ENCODE assay signal across 27 cellular contexts in genomic region chr13:28653111-28653510, GRCh38.
"Had no signal": no experiment of that assay in that cellular context is flagged by ENCODE, and none has a peak within 500 bp of the region (broad histone marks: within the 10 kb centered on the region; RNA-seq: fewer than 3 reads in every experiment).

No MANE protein-coding gene starts in this region.

- H3K27me3 Mint-ChIP-seq: activated B cell treated with CpG ODN at 0.5 μM for 24 hours; activated CD4-positive, alpha-beta memory T cell treated with anti-CD3 and anti-CD28 coated beads for 36 hours; activated CD4-positive, alpha-beta T cell treated with anti-CD3 and anti-CD28 coated beads, Interleukin-2, amount 10 ng/mL, durations not matched to agents 24 days and 14 days; activated naive CD4-positive, alpha-beta T cell treated with anti-CD3 and anti-CD28 coated beads, Interleukin-2, amount 10 ng/mL, durations not matched to agents 7 days and 5 days; activated naive CD8-positive, alpha-beta T cell treated with anti-CD3 and anti-CD28 coated beads, Interleukin-2, amount 10 ng/mL, durations not matched to agents 7 days and 5 days; activated T-helper 17 cell treated with anti-CD3 and anti-CD28 coated beads, Interleukin-2, amount 50 U/mL, for 72 hours; T-cell had no signal

- H3K36me3 ChIP-seq: adrenal gland, breast epithelium had no signal

- H3K9me3 Mint-ChIP-seq: activated B cell treated with CpG ODN at 0.5 μM for 24 hours; activated CD4-positive, alpha-beta memory T cell treated with anti-CD3 and anti-CD28 coated beads for 36 hours; activated CD4-positive, alpha-beta T cell treated with anti-CD3 and anti-CD28 coated beads, Interleukin-2, amount 10 ng/mL, durations not matched to agents 24 days and 14 days; activated naive CD4-positive, alpha-beta T cell treated with anti-CD3 and anti-CD28 coated beads, Interleukin-2, amount 10 ng/mL, durations not matched to agents 7 days and 5 days; activated naive CD8-positive, alpha-beta T cell treated with anti-CD3 and anti-CD28 coated beads, Interleukin-2, amount 10 ng/mL, durations not matched to agents 7 days and 5 days; activated T-helper 17 cell treated with anti-CD3 and anti-CD28 coated beads, Interleukin-2, amount 50 U/mL, for 72 hours; T-cell had no signal

- H3K27ac ChIP-seq: adrenal gland, breast epithelium, KMS-11, PC-9 had no signal

- ATAC-seq: activated T-helper 17 cell treated with anti-CD3 and anti-CD28 coated beads, Interleukin-2, amount 50 U/mL, for 72 hours; T-cell had no signal

- H3K27ac Mint-ChIP-seq: activated B cell treated with CpG ODN at 0.5 μM for 24 hours; activated CD4-positive, alpha-beta memory T cell treated with anti-CD3 and anti-CD28 coated beads for 36 hours; activated CD4-positive, alpha-beta T cell treated with anti-CD3 and anti-CD28 coated beads, Interleukin-2, amount 10 ng/mL, durations not matched to agents 24 days and 14 days; activated naive CD4-positive, alpha-beta T cell treated with anti-CD3 and anti-CD28 coated beads, Interleukin-2, amount 10 ng/mL, durations not matched to agents 7 days and 5 days; activated naive CD8-positive, alpha-beta T cell treated with anti-CD3 and anti-CD28 coated beads, Interleukin-2, amount 10 ng/mL, durations not matched to agents 7 days and 5 days; activated T-helper 17 cell treated with anti-CD3 and anti-CD28 coated beads, Interleukin-2, amount 50 U/mL, for 72 hours; T-cell had no signal

- H3K4me3 ChIP-seq: adrenal gland, breast epithelium, PC-9 had no signal

- DNase-seq: activated B cell treated with CpG ODN at 0.5 μM for 24 hours; activated CD4-positive, alpha-beta memory T cell treated with anti-CD3 and anti-CD28 coated beads for 36 hours; activated CD4-positive, alpha-beta T cell treated with anti-CD3 and anti-CD28 coated beads for 1 hour; activated CD4-positive, alpha-beta T cell treated with anti-CD3 and anti-CD28 coated beads, Interleukin-2, amount 10 ng/mL, durations not matched to agents 24 days and 14 days; activated CD8-positive, alpha-beta memory T cell treated with anti-CD3 and anti-CD28 coated beads for 24 hours; activated gamma-delta T cell; activated naive CD4-positive, alpha-beta T cell treated with anti-CD3 and anti-CD28 coated beads, Interleukin-2, amount 10 ng/mL, durations not matched to agents 7 days and 5 days; activated naive CD8-positive, alpha-beta T cell treated with anti-CD3 and anti-CD28 coated beads, Interleukin-2, amount 10 ng/mL, durations not matched to agents 7 days and 5 days; activated T-cell treated with anti-CD3 and anti-CD28 coated beads, Interleukin-2, amount 50 U/mL, for 48 hours; adrenal gland; anterior cingulate cortex; caudate nucleus; MV-4-11; NCI-H1092 treated with DMSO at 0.1 percent for 48 hours; NCI-H1436; NCI-H1694 treated with DMSO at 0.1 percent for 48 hours; NCI-H2029 treated with DMSO at 0.1 percent for 48 hours; NCI-H510A treated with DMSO at 0.1 percent for 48 hours; NCI-H69; PC-9; SIG-M5; T-cell; T-helper 2 cell; T1000 had no signal

- H3K4me1 ChIP-seq: breast epithelium had no signal

- H3K9me3 ChIP-seq: adrenal gland, breast epithelium had no signal

- H3K4me3 Mint-ChIP-seq: activated B cell treated with CpG ODN at 0.5 μM for 24 hours; activated CD4-positive, alpha-beta memory T cell treated with anti-CD3 and anti-CD28 coated beads for 36 hours; activated CD4-positive, alpha-beta T cell treated with anti-CD3 and anti-CD28 coated beads, Interleukin-2, amount 10 ng/mL, durations not matched to agents 24 days and 14 days; activated naive CD4-positive, alpha-beta T cell treated with anti-CD3 and anti-CD28 coated beads, Interleukin-2, amount 10 ng/mL, durations not matched to agents 7 days and 5 days; activated naive CD8-positive, alpha-beta T cell treated with anti-CD3 and anti-CD28 coated beads, Interleukin-2, amount 10 ng/mL, durations not matched to agents 7 days and 5 days; activated T-helper 17 cell treated with anti-CD3 and anti-CD28 coated beads, Interleukin-2, amount 50 U/mL, for 72 hours; T-cell had no signal

- H3K27me3 ChIP-seq: adrenal gland, breast epithelium had no signal
